ENCODE assay signal across 8 cellular contexts in the genomic region with DNA sequence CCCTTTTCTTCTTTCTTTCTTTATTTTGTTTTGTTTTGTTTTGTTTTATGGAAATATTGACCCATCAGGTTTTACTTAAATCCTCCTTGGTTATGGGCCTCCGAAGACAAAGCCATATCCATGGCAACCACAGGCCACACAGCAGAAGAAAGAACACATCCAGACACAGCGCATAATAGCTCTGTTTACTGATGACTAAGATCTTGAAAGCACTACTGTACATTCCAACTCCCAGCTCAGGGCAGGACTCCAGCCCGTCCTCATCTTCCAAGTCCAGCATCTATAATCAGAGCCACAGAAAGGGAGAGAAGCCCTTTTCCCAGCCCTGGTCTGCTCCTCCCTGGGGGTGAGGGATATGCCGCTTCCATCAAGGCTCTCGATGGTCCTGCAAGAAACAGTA.
DNase-seq lines count a peak whose midpoint lies in the region; ATAC-seq, FAIRE-seq and TF ChIP-seq lines count a peak whose summit lies in the region.

No MANE protein-coding gene starts in this region.

- H3K27me3 ChIP-seq in bronchial epithelial cell (ENCODE audit: control insufficient read depth, insufficient read depth, low read length) (no peaks in the 10 kb centered on the region), left lung (no peaks in the 10 kb centered on the region), testis (no peaks in the 10 kb centered on the region), WERI-Rb-1 (ENCODE audit: insufficient read depth, low read depth, severe bottlenecking) (no peaks in the 10 kb centered on the region)

- H3K4me3 ChIP-seq in bronchial epithelial cell (ENCODE audit: low read depth, low read length) (no peak overlapping the region), left lung (no peak overlapping the region), testis (no peak overlapping the region), WERI-Rb-1 (ENCODE audit: low read depth, low read length) (no peak overlapping the region)

- peak overlapping the region; percentile 43 to 76 for H3K27ac ChIP-seq in left lung
- H3K27ac ChIP-seq in testis: peak overlapping the region in 1 of 2 donors; percentile 68
- no peak overlapping the region for H3K27ac ChIP-seq in WERI-Rb-1

- no peak for TF ChIP-seq POLR2A in testis (IDR thresholded peaks at IDR 0.05)

- H3K4me1 ChIP-seq in left lung: peaks cover 4 to 14% of the 10 kb centered on the region in 2 donors
- peaks cover 42% of the 10 kb centered on the region for H3K4me1 ChIP-seq in testis

- H3K36me3 ChIP-seq in bronchial epithelial cell (ENCODE audit: control insufficient read depth, insufficient read depth, low read length) (no peaks in the 10 kb centered on the region), left lung (no peaks in the 10 kb centered on the region), testis (ENCODE audit: low read depth, missing control alignments) (no peaks in the 10 kb centered on the region), WERI-Rb-1 (no peaks in the 10 kb centered on the region)

- 38 to 49% methylated on average over 5 of the region's 5 CpGs for WGBS in testis, 2 donors

- no peaks in the 10 kb centered on the region for H3K9me3 ChIP-seq in left lung
- no peaks in the 10 kb centered on the region for H3K9me3 ChIP-seq in testis
- H3K9me3 ChIP-seq in WERI-Rb-1 (ENCODE audit: severe bottlenecking): no peaks in the 10 kb centered on the region

- FAIRE-seq in HTR-8/SVneo (lab: Jason Lieb, UNC) (no peak), bronchial epithelial cell (lab: Jason Lieb, UNC) (no peak)

- intact Hi-C loops in left lung (cut with DNase I) (no loop called here), testis (cut with DNase I; ENCODE audit: low total_unique reads) (no loop called here)

- ATAC-seq in left lung: peak; percentile 92
- no peak for ATAC-seq in GM21576 (IDR thresholded peaks at IDR 0.05; ENCODE audit: unreplicated experiment)

- TF ChIP-seq CTCF in bronchial epithelial cell (IDR thresholded peaks at IDR 0.05; ENCODE audit: insufficient read depth, low read length, severe bottlenecking) (no peak), left lung (IDR thresholded peaks at IDR 0.05) (no peak), testis (IDR thresholded peaks at IDR 0.05) (no peak), WERI-Rb-1 (IDR thresholded peaks at IDR 0.05; ENCODE audit: low read depth, low read length) (no peak)

- DNase-seq in HTR-8/SVneo (ENCODE audit: insufficient read length, low spot score) (peak; percentile 11), bronchial epithelial cell (ENCODE audit: low read depth) (peak; percentile 76), left lung (peak in 1 of 2 donors; percentile 73), testis (peak; percentile 75), WERI-Rb-1 (no peak)
- no peak for DNase-seq in activated naive CD4-positive, alpha-beta T cell treated with Interleukin-2 at 50 U/mL for 16 hours
- no peak for DNase-seq in stimulated activated naive CD4-positive, alpha-beta T cell treated with Interleukin-2 at 50 U/mL for 16 hours (lab: John Stamatoyannopoulos, UW)

Comparison
In these comparisons a context has a peak if more than half of its experiments do, and no peak if none do; other contexts are left out.
1. DNase-seq: peak in HTR-8/SVneo (single experiment), bronchial epithelial cell (single experiment) and testis (single experiment); none in activated naive CD4-positive, alpha-beta T cell treated with Interleukin-2 at 50 U/mL for 16 hours (single experiment), stimulated activated naive CD4-positive, alpha-beta T cell treated with Interleukin-2 at 50 U/mL for 16 hours (single experiment) and WERI-Rb-1 (single experiment).